ENCODE assay signal across 11 cellular contexts in the genomic region with DNA sequence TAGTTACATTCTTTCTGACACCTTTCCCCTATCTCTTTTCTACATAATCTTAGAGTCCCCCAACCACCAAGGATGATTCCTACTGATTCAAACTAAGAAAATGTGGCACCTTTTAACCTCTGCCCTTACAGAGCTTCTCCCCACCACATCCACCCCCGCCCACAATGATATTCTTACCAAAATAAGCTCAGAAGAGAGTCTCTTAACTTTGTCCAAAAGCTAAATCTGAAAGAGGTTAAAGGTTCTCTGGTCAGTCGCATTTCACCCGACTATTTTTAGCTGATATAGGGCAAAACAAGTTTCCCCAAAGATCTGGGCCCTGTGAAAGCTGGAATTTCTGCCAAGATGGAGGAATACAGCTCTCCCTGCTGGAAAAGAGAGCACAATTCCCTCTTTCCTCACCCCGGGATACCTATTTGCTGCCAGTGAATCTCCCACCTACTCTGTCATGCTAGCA.
A peak's percentile ranks its signal among the peaks of the same experiment; 100 is the strongest.
DNase-seq lines count a peak whose midpoint lies in the region; TF ChIP-seq lines count a peak whose summit lies in the region.
"Had no signal": no experiment of that assay in that cellular context is flagged by ENCODE, and none has a peak within 500 bp of the region (broad histone marks: within the 10 kb centered on the region; RNA-seq: fewer than 3 reads in every experiment).

No MANE protein-coding gene starts in this region.

- H3K27me3 Mint-ChIP-seq in MCF 10A (ENCODE audit: insufficient read depth, unreplicated experiment): no peaks in the 10 kb centered on the region

- peaks cover 35% of the 10 kb centered on the region for H3K4me1 Mint-ChIP-seq in MCF 10A (ENCODE audit: insufficient read depth, unreplicated experiment)

- H3K9me3 ChIP-seq in muscle layer of duodenum (ENCODE audit: control insufficient read depth in 1 of 2, low read length in 2 of 2): no peaks in the 10 kb centered on the region
- H3K9me3 ChIP-seq in uterus: no peaks in the 10 kb centered on the region

- TF ChIP-seq POLR2A in uterus (IDR thresholded peaks at IDR 0.05): no peak

- H3K27me3 ChIP-seq in muscle layer of duodenum (ENCODE audit: low read depth, low read length) (no peaks in the 10 kb centered on the region), uterus (no peaks in the 10 kb centered on the region)

- TF ChIP-seq CTCF in MCF 10A (IDR thresholded peaks at IDR 0.05; ENCODE audit: unreplicated experiment): no peak
- TF ChIP-seq CTCF in uterus (IDR thresholded peaks at IDR 0.05): peak in 1 of 4 experiments; percentile 27

- CTCF ChIA-PET in MCF 10A (lab: Yijun Ruan, JAX): no interaction called here

- no peak overlapping the region for H3K4me3 ChIP-seq in muscle layer of duodenum (ENCODE audit: low read depth in 1 of 2, low read length in 2 of 2)
- H3K4me3 ChIP-seq in uterus: no peak overlapping the region

- H3K9me3 Mint-ChIP-seq in MCF 10A (ENCODE audit: unreplicated experiment): peaks cover 7% of the 10 kb centered on the region

- H3K36me3 ChIP-seq in muscle layer of duodenum (ENCODE audit: control insufficient read depth in 1 of 2, insufficient read depth in 2 of 2, low read length in 2 of 2): no peaks in the 10 kb centered on the region
- no peaks in the 10 kb centered on the region for H3K36me3 ChIP-seq in uterus

- peaks cover 32 to 50% of the 10 kb centered on the region in 2 donors for H3K4me1 ChIP-seq in muscle layer of duodenum (ENCODE audit: control insufficient read depth in 1 of 2, insufficient read depth in 2 of 2, low read length in 2 of 2)
- peaks cover 16 to 24% of the 10 kb centered on the region in 2 donors for H3K4me1 ChIP-seq in uterus

- intact Hi-C loops in MCF 10A (cut with micrococcal nuclease): no loop called here
- intact Hi-C loops in uterus (cut with DNase I; ENCODE audit: low total_unique reads): no loop called here

- no peaks in the 10 kb centered on the region for H3K36me3 Mint-ChIP-seq in MCF 10A (ENCODE audit: insufficient read depth, unreplicated experiment)

- POLR2A ChIA-PET in MCF 10A (lab: Yijun Ruan, JAX): interaction anchor here (0.6 to 1.5 kb wide), 3 partner anchors 9 to 131 kb away, joined by 3 to 6 read pairs (median 3); no protein-coding TSS in a partner anchor

- peak; percentile 60 for DNase-seq in stimulated activated CD4-positive, alpha-beta T cell treated with anti-CD3 and anti-CD28 coated beads, Interleukin-15, amount 100 ng/mL, for 24 hours
- DNase-seq in stimulated activated CD4-positive, alpha-beta T cell treated with anti-CD3 and anti-CD28 coated beads, Interleukin-4, amount 100 ng/mL, for 4 hours: no peak
- DNase-seq in MCF 10A (ENCODE audit: unreplicated experiment): no peak
- peak in 1 of 2 donors; percentile 43 for DNase-seq in uterus
- DNase-seq in epidermal melanocyte (ENCODE audit: insufficient read length, low spot score): no peak
- no peak for DNase-seq in NCI-H1105 (lab: John Stamatoyannopoulos, UW)
- no peak for DNase-seq in OCI-M1 (lab: John Stamatoyannopoulos, UW)
- DNase-seq: Calu3, caudate nucleus, NCI-H1417 treated with DMSO at 0.1 percent for 48 hours had no signal

- H3K27ac ChIP-seq in muscle layer of duodenum (ENCODE audit: low read length) (peak overlapping the region; percentile 79), uterus (peak overlapping the region; percentile 88 to 94)

- BruUV-seq in MCF 10A (replicated peaks; lab: Mats Ljungman, UMichigan): no TSS peak

- H3K27ac Mint-ChIP-seq in MCF 10A (ENCODE audit: low read depth, unreplicated experiment): peak overlapping the region; percentile 3

- no peak overlapping the region for H3K4me3 Mint-ChIP-seq in MCF 10A (ENCODE audit: unreplicated experiment)
